In genomic region chr6:34650823-34651222, GRCh38 we compare ENCODE assay signal across 21 cellular contexts.
"Had no signal": no experiment of that assay in that cellular context is flagged by ENCODE, and none has a peak within 500 bp of the region (broad histone marks: within the 10 kb centered on the region; RNA-seq: fewer than 3 reads in every experiment).

No MANE protein-coding gene starts in this region.

- DNase-seq: activated CD4-positive, alpha-beta T cell treated with anti-CD3 and anti-CD28 coated beads, Interleukin-2, amount 50 U/mL, for 1 hour; activated CD4-positive, CD25-positive, alpha-beta regulatory T cell treated with anti-CD3 and anti-CD28 coated beads, Interleukin-2, amount 50 U/mL, for 72 hours; activated CD8-positive, alpha-beta memory T cell treated with anti-CD3 and anti-CD28 coated beads, Interleukin-2, amount 50 U/mL, for 4 hours; activated gamma-delta T cell; activated T-cell treated with anti-CD3 and anti-CD28 coated beads, Interleukin-2, amount 50 U/mL, for 48 hours; foreskin fibroblast; left colon; right lobe of liver; small intestine; stimulated activated CD4-positive, alpha-beta T cell treated with anti-CD3 and anti-CD28 coated beads, Interleukin-15, amount 100 ng/mL, for 24 hours; stimulated activated CD4-positive, alpha-beta T cell treated with anti-CD3 and anti-CD28 coated beads, Interleukin-2, amount 100 ng/mL, for 48 hours; stimulated activated naive CD8-positive, alpha-beta T cell treated with anti-CD3 and anti-CD28 coated beads, Interleukin-15, amount 100 ng/mL, for 72 hours; T-helper 1 cell; T1000; upper lobe of left lung had no signal

- H3K27ac Mint-ChIP-seq: activated naive CD8-positive, alpha-beta T cell; memory B cell; progenitor cell of endocrine pancreas; stimulated activated naive CD8-positive, alpha-beta T cell treated with anti-CD3 and anti-CD28 coated beads, Interleukin-15, amount 100 ng/mL, for 72 hours had no signal

- H3K9me3 Mint-ChIP-seq: memory B cell; stimulated activated naive CD8-positive, alpha-beta T cell treated with anti-CD3 and anti-CD28 coated beads, Interleukin-15, amount 100 ng/mL, for 72 hours had no signal

- H3K9me3 ChIP-seq: right lobe of liver, upper lobe of left lung had no signal

- H3K4me3 Mint-ChIP-seq: activated naive CD8-positive, alpha-beta T cell; memory B cell; stimulated activated naive CD8-positive, alpha-beta T cell treated with anti-CD3 and anti-CD28 coated beads, Interleukin-15, amount 100 ng/mL, for 72 hours had no signal

- H3K4me3 ChIP-seq: dorsolateral prefrontal cortex, hepatocyte, right lobe of liver, upper lobe of left lung had no signal

- ATAC-seq: left colon; stimulated activated naive CD8-positive, alpha-beta T cell treated with anti-CD3 and anti-CD28 coated beads, Interleukin-15, amount 100 ng/mL, for 72 hours had no signal

- H3K27me3 Mint-ChIP-seq: activated naive CD8-positive, alpha-beta T cell; memory B cell; progenitor cell of endocrine pancreas; stimulated activated naive CD8-positive, alpha-beta T cell treated with anti-CD3 and anti-CD28 coated beads, Interleukin-15, amount 100 ng/mL, for 72 hours had no signal

- H3K4me2 ChIP-seq: hepatocyte had no signal

- H3K27me3 ChIP-seq: dorsolateral prefrontal cortex, hepatocyte, right lobe of liver, upper lobe of left lung had no signal

- H2AFZ ChIP-seq: hepatocyte had no signal

- H3K27ac ChIP-seq: epithelial cell of prostate, hepatocyte, upper lobe of left lung had no signal
